Comparison of ENCODE assay signal across 32 cellular contexts in genomic region chr12:52402873-52403510, GRCh38. TPM values are rescaled to one million over a fixed set of nuclear protein-coding genes. Genes with fewer than 3 reads are reported as not detected.
"Had no signal": no experiment of that assay in that cellular context is flagged by ENCODE, and none has a peak within 500 bp of the region (broad histone marks: within the 10 kb centered on the region; RNA-seq: fewer than 3 reads in every experiment).

No MANE protein-coding gene starts in this region.

- H3K4me3 Mint-ChIP-seq: activated naive CD8-positive, alpha-beta T cell treated with anti-CD3 and anti-CD28 coated beads, Interleukin-2, amount 10 ng/mL, durations not matched to agents 7 days and 5 days; activated T-cell treated with anti-CD3 and anti-CD28 coated beads, Interleukin-2, amount 50 U/mL, for 4 hours; central memory CD8-positive, alpha-beta T cell; naive B cell had no signal

- DNase-seq: activated CD4-positive, alpha-beta T cell treated with anti-CD3 and anti-CD28 coated beads for 4 hours; activated CD4-positive, alpha-beta T cell treated with anti-CD3 and anti-CD28 coated beads, Interleukin-2, amount 50 U/mL, for 48 hours; activated CD4-positive, CD25-positive, alpha-beta regulatory T cell; activated CD8-positive, alpha-beta memory T cell treated with anti-CD3 and anti-CD28 coated beads, Interleukin-2, amount 50 U/mL, for 48 hours; activated naive CD4-positive, alpha-beta T cell; activated naive CD8-positive, alpha-beta T cell treated with anti-CD3 and anti-CD28 coated beads, Interleukin-2, amount 10 ng/mL, durations not matched to agents 7 days and 5 days; activated T-cell treated with anti-CD3 and anti-CD28 coated beads, Interleukin-2, amount 50 U/mL, for 4 hours; amniotic stem cell; colonic mucosa; dorsolateral prefrontal cortex; esophagus squamous epithelium; heart left ventricle; lower lobe of right lung; naive B cell; retina; stimulated activated CD4-positive, alpha-beta T cell treated with anti-CD3 and anti-CD28 coated beads, Interleukin-4, amount 100 ng/mL, for 4 hours; stimulated activated naive CD8-positive, alpha-beta T cell treated with anti-CD3 and anti-CD28 coated beads, Interleukin-15, Interleukin-2, amounts not matched to agents 100 U/mL and 50 U/mL, for 24 hours; T-helper 9 cell; upper lobe of left lung had no signal

- H3K9me3 Mint-ChIP-seq: activated naive CD8-positive, alpha-beta T cell treated with anti-CD3 and anti-CD28 coated beads, Interleukin-2, amount 10 ng/mL, durations not matched to agents 7 days and 5 days; activated T-cell treated with anti-CD3 and anti-CD28 coated beads, Interleukin-2, amount 50 U/mL, for 4 hours; activated T-helper 2 cell treated with anti-CD3 and anti-CD28 coated beads, Interferon-gamma antibody, Interleukin-2, Interleukin-4, amounts not matched to agents 10 μg/mL and 5 μg/mL and 100 μg/mL, durations not matched to agents 14 hours and 24 hours and 36 hours; central memory CD8-positive, alpha-beta T cell had no signal

- H3K4me1 Mint-ChIP-seq: central memory CD8-positive, alpha-beta T cell; naive B cell had no signal

- H3K4me1 ChIP-seq: breast epithelium, colonic mucosa, esophagus squamous epithelium, heart left ventricle, lower lobe of right lung, upper lobe of left lung had no signal

- H3K27ac Mint-ChIP-seq: activated naive CD8-positive, alpha-beta T cell treated with anti-CD3 and anti-CD28 coated beads, Interleukin-2, amount 10 ng/mL, durations not matched to agents 7 days and 5 days; activated T-helper 2 cell treated with anti-CD3 and anti-CD28 coated beads, Interferon-gamma antibody, Interleukin-2, Interleukin-4, amounts not matched to agents 10 μg/mL and 5 μg/mL and 100 μg/mL, durations not matched to agents 14 hours and 24 hours and 36 hours; naive B cell had no signal

- H3K36me3 Mint-ChIP-seq: activated naive CD8-positive, alpha-beta T cell treated with anti-CD3 and anti-CD28 coated beads, Interleukin-2, amount 10 ng/mL, durations not matched to agents 7 days and 5 days; naive B cell had no signal

- H3K27ac ChIP-seq: breast epithelium, colonic mucosa, esophagus squamous epithelium, heart left ventricle, lower lobe of right lung, upper lobe of left lung had no signal

- ATAC-seq: activated T-cell treated with anti-CD3 and anti-CD28 coated beads, Interleukin-2, amount 50 U/mL, for 4 hours; heart left ventricle; left lobe of liver; lower lobe of right lung; stimulated activated naive CD8-positive, alpha-beta T cell treated with anti-CD3 and anti-CD28 coated beads, Interleukin-15, Interleukin-2, amounts not matched to agents 100 U/mL and 50 U/mL, for 24 hours had no signal

- H3K4me3 ChIP-seq: breast epithelium, colonic mucosa, dorsolateral prefrontal cortex, esophagus squamous epithelium, heart left ventricle, lower lobe of right lung, upper lobe of left lung had no signal

- H3K27me3 ChIP-seq: colonic mucosa, upper lobe of left lung had no signal

- H3K9me3 ChIP-seq: breast epithelium, colonic mucosa, esophagus squamous epithelium, heart left ventricle, lower lobe of right lung, upper lobe of left lung had no signal

- H3K36me3 ChIP-seq: breast epithelium, colonic mucosa, esophagus squamous epithelium, heart left ventricle, lower lobe of right lung, upper lobe of left lung had no signal

RNA-seq across cellular contexts. Expression of gene KRT82, which starts 3.1 kb away (rescaled TPM):
- total RNA-seq: activated CD8-positive, alpha-beta memory T cell treated with anti-CD3 and anti-CD28 coated beads for 36 hours; activated naive CD8-positive, alpha-beta T cell treated with anti-CD3 and anti-CD28 coated beads, Interleukin-2, amount 10 ng/mL, durations not matched to agents 7 days and 5 days; activated T-cell treated with anti-CD3 and anti-CD28 coated beads, Interleukin-2, amount 50 U/mL, for 4 hours; activated T-helper 2 cell treated with anti-CD3 and anti-CD28 coated beads, Interferon-gamma antibody, Interleukin-2, Interleukin-4, amounts not matched to agents 10 μg/mL and 5 μg/mL and 100 μg/mL, durations not matched to agents 14 hours and 24 hours and 36 hours; breast epithelium; colonic mucosa; esophagus squamous epithelium; heart left ventricle; left lobe of liver; lower lobe of right lung; mesenteric fat pad; mucosa of gallbladder; omental fat pad; posterior vena cava; subcutaneous adipose tissue; T-helper 1 cell treated with Interleukin-12 subunit alpha and Interleukin-12 subunit beta and Interleukin-4 antibody, amounts not matched to agents 30 ng/mL and 1 ng/mL, for 36 hours; upper lobe of left lung had no signal
- polyA plus RNA-seq: heart left ventricle, keratinocyte, neural cell had no signal

RNA-seq across cellular contexts. Expression of gene KRT84, which starts 17.5 kb away (rescaled TPM):
- total RNA-seq: activated CD8-positive, alpha-beta memory T cell treated with anti-CD3 and anti-CD28 coated beads for 36 hours; activated naive CD8-positive, alpha-beta T cell treated with anti-CD3 and anti-CD28 coated beads, Interleukin-2, amount 10 ng/mL, durations not matched to agents 7 days and 5 days; activated T-cell treated with anti-CD3 and anti-CD28 coated beads, Interleukin-2, amount 50 U/mL, for 4 hours; activated T-helper 2 cell treated with anti-CD3 and anti-CD28 coated beads, Interferon-gamma antibody, Interleukin-2, Interleukin-4, amounts not matched to agents 10 μg/mL and 5 μg/mL and 100 μg/mL, durations not matched to agents 14 hours and 24 hours and 36 hours; breast epithelium; colonic mucosa; heart left ventricle; left lobe of liver; lower lobe of right lung; mesenteric fat pad; mucosa of gallbladder; omental fat pad; posterior vena cava; subcutaneous adipose tissue; T-helper 1 cell treated with Interleukin-12 subunit alpha and Interleukin-12 subunit beta and Interleukin-4 antibody, amounts not matched to agents 30 ng/mL and 1 ng/mL, for 36 hours; upper lobe of left lung had no signal
- polyA plus RNA-seq: heart left ventricle, neural cell had no signal

RNA-seq across cellular contexts. Expression of gene KRT75, which starts 31.2 kb away (rescaled TPM):
- total RNA-seq: activated CD8-positive, alpha-beta memory T cell treated with anti-CD3 and anti-CD28 coated beads for 36 hours; activated naive CD8-positive, alpha-beta T cell treated with anti-CD3 and anti-CD28 coated beads, Interleukin-2, amount 10 ng/mL, durations not matched to agents 7 days and 5 days; activated T-cell treated with anti-CD3 and anti-CD28 coated beads, Interleukin-2, amount 50 U/mL, for 4 hours; activated T-helper 2 cell treated with anti-CD3 and anti-CD28 coated beads, Interferon-gamma antibody, Interleukin-2, Interleukin-4, amounts not matched to agents 10 μg/mL and 5 μg/mL and 100 μg/mL, durations not matched to agents 14 hours and 24 hours and 36 hours; breast epithelium; dorsolateral prefrontal cortex; heart left ventricle; left lobe of liver; lower lobe of right lung; mesenteric fat pad; mucosa of gallbladder; omental fat pad; posterior vena cava; subcutaneous adipose tissue; T-helper 1 cell treated with Interleukin-12 subunit alpha and Interleukin-12 subunit beta and Interleukin-4 antibody, amounts not matched to agents 30 ng/mL and 1 ng/mL, for 36 hours; upper lobe of left lung had no signal
- polyA plus RNA-seq: heart left ventricle, neural cell had no signal

RNA-seq across cellular contexts. Expression of gene KRT85, which starts 35.7 kb away (rescaled TPM):
- total RNA-seq: activated CD8-positive, alpha-beta memory T cell treated with anti-CD3 and anti-CD28 coated beads for 36 hours; activated naive CD8-positive, alpha-beta T cell treated with anti-CD3 and anti-CD28 coated beads, Interleukin-2, amount 10 ng/mL, durations not matched to agents 7 days and 5 days; activated T-cell treated with anti-CD3 and anti-CD28 coated beads, Interleukin-2, amount 50 U/mL, for 4 hours; activated T-helper 2 cell treated with anti-CD3 and anti-CD28 coated beads, Interferon-gamma antibody, Interleukin-2, Interleukin-4, amounts not matched to agents 10 μg/mL and 5 μg/mL and 100 μg/mL, durations not matched to agents 14 hours and 24 hours and 36 hours; breast epithelium; colonic mucosa; dorsolateral prefrontal cortex; esophagus squamous epithelium; heart left ventricle; left lobe of liver; lower lobe of right lung; mesenteric fat pad; mucosa of gallbladder; omental fat pad; posterior vena cava; subcutaneous adipose tissue; T-helper 1 cell treated with Interleukin-12 subunit alpha and Interleukin-12 subunit beta and Interleukin-4 antibody, amounts not matched to agents 30 ng/mL and 1 ng/mL, for 36 hours; upper lobe of left lung had no signal
- polyA plus RNA-seq: heart left ventricle, keratinocyte, neural cell had no signal

RNA-seq across cellular contexts. Expression of gene KRT6B, which starts 49.0 kb away (rescaled TPM):
- total RNA-seq: activated CD8-positive, alpha-beta memory T cell treated with anti-CD3 and anti-CD28 coated beads for 36 hours; activated naive CD8-positive, alpha-beta T cell treated with anti-CD3 and anti-CD28 coated beads, Interleukin-2, amount 10 ng/mL, durations not matched to agents 7 days and 5 days; activated T-cell treated with anti-CD3 and anti-CD28 coated beads, Interleukin-2, amount 50 U/mL, for 4 hours; activated T-helper 2 cell treated with anti-CD3 and anti-CD28 coated beads, Interferon-gamma antibody, Interleukin-2, Interleukin-4, amounts not matched to agents 10 μg/mL and 5 μg/mL and 100 μg/mL, durations not matched to agents 14 hours and 24 hours and 36 hours; dorsolateral prefrontal cortex; heart left ventricle; left lobe of liver; lower lobe of right lung; mesenteric fat pad; mucosa of gallbladder; posterior vena cava; subcutaneous adipose tissue; T-helper 1 cell treated with Interleukin-12 subunit alpha and Interleukin-12 subunit beta and Interleukin-4 antibody, amounts not matched to agents 30 ng/mL and 1 ng/mL, for 36 hours had no signal
- polyA plus RNA-seq: heart left ventricle, neural cell had no signal
